ENCODE assay signal across 1 cellular context in the genomic region with DNA sequence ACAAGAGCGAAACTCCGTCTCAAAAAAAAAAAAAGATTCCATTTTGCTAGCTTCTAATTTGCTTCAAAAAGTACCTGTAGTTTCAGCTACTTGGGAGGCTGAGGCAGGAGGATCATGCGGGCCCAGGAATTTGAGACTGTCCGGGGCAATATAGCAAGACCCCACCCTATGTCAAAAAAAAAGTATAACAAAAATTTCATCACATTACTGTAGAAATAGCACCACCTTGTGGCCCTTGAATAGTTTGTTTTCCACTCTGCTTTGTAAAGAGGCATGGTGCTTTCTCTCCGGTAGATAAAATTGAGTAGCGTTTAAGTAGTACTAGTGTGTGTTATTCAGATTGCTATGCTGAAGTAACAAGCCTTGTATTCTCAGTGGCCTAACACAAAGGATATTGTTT.
A peak's percentile ranks its signal among the peaks of the same experiment; 100 is the strongest.
TF ChIP-seq lines count a peak whose summit lies in the region.

No MANE protein-coding gene starts in this region.

TF ChIP-seq in K562, 482 proteins besides CTCF, POLR2A, EP300 and RAD21 (continued from another document):
- TF ChIP-seq, protein P1, sequence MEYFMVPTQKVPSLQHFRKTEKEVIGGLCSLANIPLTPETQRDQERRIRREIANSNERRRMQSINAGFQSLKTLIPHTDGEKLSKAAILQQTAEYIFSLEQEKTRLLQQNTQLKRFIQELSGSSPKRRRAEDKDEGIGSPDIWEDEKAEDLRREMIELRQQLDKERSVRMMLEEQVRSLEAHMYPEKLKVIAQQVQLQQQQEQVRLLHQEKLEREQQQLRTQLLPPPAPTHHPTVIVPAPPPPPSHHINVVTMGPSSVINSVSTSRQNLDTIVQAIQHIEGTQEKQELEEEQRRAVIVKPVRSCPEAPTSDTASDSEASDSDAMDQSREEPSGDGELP (CRISPR knock-in tag; IDR thresholded peaks at IDR 0.05; ENCODE audit: borderline replicate concordance): no peak
- TF ChIP-seq, protein P2, sequence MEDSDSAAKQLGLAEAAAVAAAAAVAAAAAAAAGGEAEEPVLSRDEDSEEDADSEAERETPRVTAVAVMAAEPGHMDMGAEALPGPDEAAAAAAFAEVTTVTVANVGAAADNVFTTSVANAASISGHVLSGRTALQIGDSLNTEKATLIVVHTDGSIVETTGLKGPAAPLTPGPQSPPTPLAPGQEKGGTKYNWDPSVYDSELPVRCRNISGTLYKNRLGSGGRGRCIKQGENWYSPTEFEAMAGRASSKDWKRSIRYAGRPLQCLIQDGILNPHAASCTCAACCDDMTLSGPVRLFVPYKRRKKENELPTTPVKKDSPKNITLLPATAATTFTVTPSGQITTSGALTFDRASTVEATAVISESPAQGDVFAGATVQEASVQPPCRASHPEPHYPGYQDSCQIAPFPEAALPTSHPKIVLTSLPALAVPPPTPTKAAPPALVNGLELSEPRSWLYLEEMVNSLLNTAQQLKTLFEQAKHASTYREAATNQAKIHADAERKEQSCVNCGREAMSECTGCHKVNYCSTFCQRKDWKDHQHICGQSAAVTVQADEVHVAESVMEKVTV (CRISPR knock-in tag; IDR thresholded peaks at IDR 0.05): peak; percentile 51; the same call in 1 of the 2 replicates
- TF ChIP-seq LEF1 (IDR thresholded peaks at IDR 0.05): no peak
- TF ChIP-seq ZNF384 (IDR thresholded peaks at IDR 0.05; ENCODE audit: low read depth, low read length): peak; percentile 94
- no peak for TF ChIP-seq CEBPG (CRISPR knock-in tag; IDR thresholded peaks at IDR 0.05)
- peak in 1 of 2 experiments; percentile 34; a peak in 2 of 4 replicates for TF ChIP-seq CEBPG (tag; conservative IDR thresholded peaks at IDR 0.05 in 1 of 2, IDR thresholded peaks at IDR 0.05 in 1 of 2)
- 0 out of 2 replicates have a peak, but pooled peaks have one; percentile 50 for TF ChIP-seq PTBP1 (IDR thresholded peaks at IDR 0.05; ENCODE audit: low read depth, low read length)
- TF ChIP-seq, protein P3, sequence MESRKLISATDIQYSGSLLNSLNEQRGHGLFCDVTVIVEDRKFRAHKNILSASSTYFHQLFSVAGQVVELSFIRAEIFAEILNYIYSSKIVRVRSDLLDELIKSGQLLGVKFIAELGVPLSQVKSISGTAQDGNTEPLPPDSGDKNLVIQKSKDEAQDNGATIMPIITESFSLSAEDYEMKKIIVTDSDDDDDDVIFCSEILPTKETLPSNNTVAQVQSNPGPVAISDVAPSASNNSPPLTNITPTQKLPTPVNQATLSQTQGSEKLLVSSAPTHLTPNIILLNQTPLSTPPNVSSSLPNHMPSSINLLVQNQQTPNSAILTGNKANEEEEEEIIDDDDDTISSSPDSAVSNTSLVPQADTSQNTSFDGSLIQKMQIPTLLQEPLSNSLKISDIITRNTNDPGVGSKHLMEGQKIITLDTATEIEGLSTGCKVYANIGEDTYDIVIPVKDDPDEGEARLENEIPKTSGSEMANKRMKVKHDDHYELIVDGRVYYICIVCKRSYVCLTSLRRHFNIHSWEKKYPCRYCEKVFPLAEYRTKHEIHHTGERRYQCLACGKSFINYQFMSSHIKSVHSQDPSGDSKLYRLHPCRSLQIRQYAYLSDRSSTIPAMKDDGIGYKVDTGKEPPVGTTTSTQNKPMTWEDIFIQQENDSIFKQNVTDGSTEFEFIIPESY (CRISPR knock-in tag; IDR thresholded peaks at IDR 0.05): 0 out of 2 replicates have a peak, but pooled peaks have one; percentile 13
- TF ChIP-seq RCOR1 (IDR thresholded peaks at IDR 0.05; ENCODE audit: borderline replicate concordance in 1 of 2, low read depth in 2 of 2, low read length in 2 of 2): 0 out of 4 replicates have a peak, but pooled peaks of 1 of the 2 experiments have one; percentile 40
- TF ChIP-seq RBM25 (IDR thresholded peaks at IDR 0.05; ENCODE audit: low read depth, low read length, severe bottlenecking): peak; percentile 94
